8 cellular contexts compared by ENCODE assay signal in the genomic region with DNA sequence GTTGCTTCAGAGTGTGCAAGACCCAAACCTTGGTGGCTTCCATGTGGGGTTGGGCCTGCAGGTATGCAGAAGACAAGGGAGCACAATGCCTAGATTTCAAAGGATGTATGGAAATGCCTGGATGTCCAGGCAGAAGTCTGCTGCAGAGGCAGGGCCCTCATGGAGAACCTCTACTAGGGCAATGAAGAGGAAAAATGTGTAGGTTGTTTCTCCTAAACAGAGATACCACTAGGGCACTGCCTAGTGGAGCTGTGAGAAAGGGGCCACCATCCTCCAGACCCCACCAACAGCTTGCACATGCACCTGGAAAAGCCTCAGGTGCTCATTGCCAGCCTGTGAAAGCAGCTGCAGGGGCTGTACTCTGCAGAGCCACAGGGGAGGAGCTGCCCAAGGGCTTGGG.
"Had no signal": no experiment of that assay in that cellular context is flagged by ENCODE, and none has a peak within 500 bp of the region (broad histone marks: within the 10 kb centered on the region; RNA-seq: fewer than 3 reads in every experiment).

No MANE protein-coding gene starts in this region.

- ATAC-seq: GM12878 had no signal

- DNase-seq: GDM1, GF-D8 had no signal

- FAIRE-seq: G401.6, GM12878, GM12891, GM12892, GM18507, GM19239 had no signal

- H3K4me3 ChIP-seq: GM12878 had no signal
